ENCODE assay signal across 13 cellular contexts in genomic region chr1:23854568-23854967, GRCh38. TPM values are rescaled to one million over a fixed set of nuclear protein-coding genes. Genes with fewer than 3 reads are reported as not detected.
A peak's percentile ranks its signal among the peaks of the same experiment; 100 is the strongest.
DNase-seq lines count a peak whose midpoint lies in the region; ATAC-seq and TF ChIP-seq lines count a peak whose summit lies in the region.
"Had no signal": no experiment of that assay in that cellular context is flagged by ENCODE, and none has a peak within 500 bp of the region (broad histone marks: within the 10 kb centered on the region; RNA-seq: fewer than 3 reads in every experiment).

No MANE protein-coding gene starts in this region.

- H3K9ac ChIP-seq in IMR-90 (ENCODE audit: low read depth, low read length) (no peak overlapping the region), adipocyte (ENCODE audit: low read length) (no peak overlapping the region), mesendoderm (ENCODE audit: low read length) (no peak overlapping the region)

- peak; percentile 58 for DNase-seq in activated CD4-positive, alpha-beta T cell treated with anti-CD3 and anti-CD28 coated beads, Interleukin-2, amount 10 ng/mL, durations not matched to agents 24 days and 14 days
- DNase-seq in activated CD4-positive, alpha-beta T cell treated with anti-CD3 and anti-CD28 coated beads for 4 hours: no peak
- DNase-seq in IMR-90 (no peak), adipocyte (ENCODE audit: low read depth) (peak; percentile 28), mesendoderm (peak; percentile 11), D341Med (ENCODE audit: low spot score) (no peak)
- DNase-seq: activated CD4-positive, alpha-beta T cell treated with anti-CD3 and anti-CD28 coated beads for 1 hour; testis had no signal

- H3K9me3 ChIP-seq in IMR-90 (ENCODE audit: control insufficient read depth, insufficient read depth, low read length) (no peaks in the 10 kb centered on the region), adipocyte (ENCODE audit: control insufficient read depth, low read length) (no peaks in the 10 kb centered on the region)
- H3K9me3 ChIP-seq: HAP-1, testis had no signal

- H2BK120ac ChIP-seq in IMR-90 (ENCODE audit: low read depth, low read length): no peak overlapping the region
- peak overlapping the region; percentile 12 for H2BK120ac ChIP-seq in mesendoderm (ENCODE audit: low read depth, low read length)

- ATAC-seq in IMR-90 (ENCODE audit: low read depth) (no peak), GM19463 (IDR thresholded peaks at IDR 0.05; ENCODE audit: unreplicated experiment) (no peak), HG03135 (IDR thresholded peaks at IDR 0.05; ENCODE audit: unreplicated experiment) (no peak)

- no peak overlapping the region for H4K5ac ChIP-seq in IMR-90 (ENCODE audit: low read depth, low read length)
- no peak overlapping the region for H4K5ac ChIP-seq in mesendoderm (ENCODE audit: low read length)

- no peak overlapping the region for H2AK5ac ChIP-seq in IMR-90 (ENCODE audit: low read depth, low read length)
- no peak overlapping the region for H2AK5ac ChIP-seq in mesendoderm (ENCODE audit: low read length)

- no peak overlapping the region for H3K4ac ChIP-seq in IMR-90 (ENCODE audit: low read depth, low read length)
- no peak overlapping the region for H3K4ac ChIP-seq in mesendoderm (ENCODE audit: low read depth, low read length)

- H4K8ac ChIP-seq in IMR-90 (ENCODE audit: low read depth in 2 of 2, low read length in 2 of 2) (no peak overlapping the region), mesendoderm (ENCODE audit: low read depth, low read length) (no peak overlapping the region)

- no CpG with 5 or more reads among the region's 2 CpGs for WGBS in IMR-90 (ENCODE audit: extremely low coverage in 2 of 2, insufficient read length in 1 of 2), 2 experiments
- no CpG with 5 or more reads among the region's 2 CpGs for WGBS in mesendoderm (ENCODE audit: extremely low coverage, insufficient coverage, low lambda C conversion rate)

- dilution Hi-C loops in IMR-90 (cut with HindIII; ENCODE audit: low sequenced_read_pairs, unreplicated experiment): no loop called here

- intact Hi-C loops in activated CD4-positive, alpha-beta T cell treated with anti-CD3 and anti-CD28 coated beads, Interleukin-2, amount 10 ng/mL, durations not matched to agents 24 days and 14 days (cut with micrococcal nuclease): no loop called here
- intact Hi-C loops in IMR-90 (cut with micrococcal nuclease): loop anchor here (5.0 kb wide), 1 partner anchor 82 kb away; no protein-coding TSS in a partner anchor

- H3K27ac ChIP-seq in IMR-90 (ENCODE audit: insufficient read depth, low read length) (no peak overlapping the region), mesendoderm (ENCODE audit: low read depth, low read length) (no peak overlapping the region)
- H3K27ac ChIP-seq: testis had no signal

- no peaks in the 10 kb centered on the region for H3K9me3 Mint-ChIP-seq in activated CD4-positive, alpha-beta T cell treated with anti-CD3 and anti-CD28 coated beads, Interleukin-2, amount 10 ng/mL, durations not matched to agents 24 days and 14 days

- H3K36me3 ChIP-seq in IMR-90 (ENCODE audit: control insufficient read depth, insufficient read depth, low read length) (no peaks in the 10 kb centered on the region), adipocyte (ENCODE audit: control insufficient read depth, insufficient read depth, low read length, severe bottlenecking) (no peaks in the 10 kb centered on the region), mesendoderm (ENCODE audit: control insufficient read depth, insufficient read depth, low read length) (no peaks in the 10 kb centered on the region)

- H3K4me1 Mint-ChIP-seq in activated CD4-positive, alpha-beta T cell treated with anti-CD3 and anti-CD28 coated beads, Interleukin-2, amount 10 ng/mL, durations not matched to agents 24 days and 14 days: no peaks in the 10 kb centered on the region

- peaks cover 4% of the 10 kb centered on the region; the same call in 1 of the 2 replicates for H3K27me3 ChIP-seq in IMR-90 (ENCODE audit: control insufficient read depth, insufficient read depth, low read length)
- H3K27me3 ChIP-seq in adipocyte (replicated peaks; ENCODE audit: control insufficient read depth, insufficient read depth, low read length): no peaks in the 10 kb centered on the region
- no peaks in the 10 kb centered on the region for H3K27me3 ChIP-seq in mesendoderm (ENCODE audit: insufficient read depth, low read length, poor library complexity)
- H3K27me3 ChIP-seq: testis had no signal

- H3K9me1 ChIP-seq in IMR-90 (ENCODE audit: insufficient read depth, low read length): no peaks in the 10 kb centered on the region

- no peak overlapping the region for H3K4me3 Mint-ChIP-seq in activated CD4-positive, alpha-beta T cell treated with anti-CD3 and anti-CD28 coated beads, Interleukin-2, amount 10 ng/mL, durations not matched to agents 24 days and 14 days

- TF ChIP-seq CTCF in IMR-90 (conservative IDR thresholded peaks at IDR 0.05; ENCODE audit: low read depth, low read length): peak; percentile 33

- CTCF ChIA-PET in IMR-90 (lab: Yijun Ruan, JAX): interaction anchor here (0.9 to 1.3 kb wide), 2 partner anchors 14 to 44 kb away, joined by 4 read pairs; partner anchors contain the start of gene FUCA1

- no peak overlapping the region for H3K18ac ChIP-seq in IMR-90 (ENCODE audit: low read depth, low read length)
- no peak overlapping the region for H3K18ac ChIP-seq in mesendoderm (ENCODE audit: low read length)

- H2AFZ ChIP-seq in IMR-90 (replicated peaks; ENCODE audit: low read length, poor library complexity): no peak overlapping the region

- H3K14ac ChIP-seq in IMR-90 (replicated peaks; ENCODE audit: low read depth, low read length): no peak overlapping the region

- no TSS peak for BruUV-seq in IMR-90 (replicated peaks; lab: Mats Ljungman, UMichigan)

- TF ChIP-seq POLR2A in IMR-90 (IDR thresholded peaks at IDR 0.05; ENCODE audit: low read depth, low read length): no peak

- H3K79me2 ChIP-seq in mesendoderm (ENCODE audit: control insufficient read depth, insufficient read depth, low read length): no peaks in the 10 kb centered on the region

- H3K4me2 ChIP-seq in IMR-90 (ENCODE audit: low read depth, low read length) (no peak overlapping the region), mesendoderm (ENCODE audit: low read length) (no peak overlapping the region)

- H3K36me3 Mint-ChIP-seq in activated CD4-positive, alpha-beta T cell treated with anti-CD3 and anti-CD28 coated beads, Interleukin-2, amount 10 ng/mL, durations not matched to agents 24 days and 14 days (ENCODE audit: low read depth): peaks cover 3% of the 10 kb centered on the region

- no peak overlapping the region for H2BK20ac ChIP-seq in IMR-90 (ENCODE audit: low read depth, low read length)

- H3K27ac Mint-ChIP-seq in activated CD4-positive, alpha-beta T cell treated with anti-CD3 and anti-CD28 coated beads, Interleukin-2, amount 10 ng/mL, durations not matched to agents 24 days and 14 days: no peak overlapping the region

- no peaks in the 10 kb centered on the region for H4K20me1 ChIP-seq in IMR-90 (ENCODE audit: insufficient read depth, low read length)

- H3K56ac ChIP-seq in IMR-90 (ENCODE audit: extremely low read depth, insufficient read depth, low read length) (no peak overlapping the region), mesendoderm (ENCODE audit: low read length) (no peak overlapping the region)

- H4K91ac ChIP-seq in IMR-90 (ENCODE audit: insufficient read depth, low read depth, low read length): no peak overlapping the region

- H3K4me3 ChIP-seq in IMR-90 (ENCODE audit: insufficient read depth, low read depth, low read length) (no peak overlapping the region), adipocyte (ENCODE audit: low read length) (no peak overlapping the region), mesendoderm (ENCODE audit: low read length) (no peak overlapping the region)
- H3K4me3 ChIP-seq: HAP-1, testis had no signal

- TF ChIP-seq RAD21 in IMR-90 (IDR thresholded peaks at IDR 0.05; ENCODE audit: low read length): peak; percentile 37; the same call in 1 of the 2 replicates

- in situ Hi-C loops in IMR-90 (cut with MboI; ENCODE audit: low sequenced_read_pairs): no loop called here

- H2BK15ac ChIP-seq in IMR-90 (ENCODE audit: low read depth, low read length) (no peak overlapping the region), mesendoderm (replicated peaks; ENCODE audit: low read depth) (no peak overlapping the region)

- no peaks in the 10 kb centered on the region for H3K79me1 ChIP-seq in IMR-90 (ENCODE audit: low read depth in 1 of 2, low read length in 2 of 2)
- no peaks in the 10 kb centered on the region for H3K79me1 ChIP-seq in mesendoderm (ENCODE audit: low read length)

- no peak overlapping the region for H2BK5ac ChIP-seq in IMR-90 (ENCODE audit: low read depth, low read length, poor library complexity, severe bottlenecking)
- H2BK5ac ChIP-seq in mesendoderm (ENCODE audit: low read length): no peak overlapping the region

- H3K23ac ChIP-seq in IMR-90 (ENCODE audit: low read depth, low read length) (no peak overlapping the region), mesendoderm (ENCODE audit: low read length) (no peak overlapping the region)

- H3K27me3 Mint-ChIP-seq in activated CD4-positive, alpha-beta T cell treated with anti-CD3 and anti-CD28 coated beads, Interleukin-2, amount 10 ng/mL, durations not matched to agents 24 days and 14 days: no peaks in the 10 kb centered on the region
- H3K27me3 Mint-ChIP-seq: CD4-positive, CD25-positive, alpha-beta regulatory T cell had no signal

- H3K4me1 ChIP-seq in IMR-90 (ENCODE audit: control insufficient read depth, insufficient read depth, low read length) (no peaks in the 10 kb centered on the region), adipocyte (ENCODE audit: control insufficient read depth, insufficient read depth, low read length) (no peaks in the 10 kb centered on the region), mesendoderm (ENCODE audit: control insufficient read depth, low read depth, low read length) (no peaks in the 10 kb centered on the region)
- H3K4me1 ChIP-seq: HAP-1, testis had no signal

- no peak overlapping the region for H2AK9ac ChIP-seq in IMR-90 (replicated peaks; ENCODE audit: low read depth, low read length, poor library complexity)

- POLR2A ChIA-PET in IMR-90 (lab: Charles Lee; ENCODE audit: unreplicated experiment): no interaction called here

RNA-seq across cellular contexts. Expression of gene FUCA1, which starts 13.5 kb away (rescaled TPM):
- total RNA-seq in activated CD4-positive, alpha-beta T cell treated with anti-CD3 and anti-CD28 coated beads, Interleukin-2, amount 10 ng/mL, durations not matched to agents 24 days and 14 days: 3.4 and 3.5 TPM in 2 replicates
- total RNA-seq in IMR-90 (2012; rRNA removed): 2.8 and 2.9 TPM in 2 replicates
- 2.5 and 3.5 TPM in 2 replicates for polyA plus RNA-seq in IMR-90 (2012; rRNA removed)
- polyA plus RNA-seq in IMR-90 (2012; cell fraction: cytosol; rRNA removed): 1.7 and 2.7 TPM in 2 replicates
- 0.67 and 3.0 TPM in 2 replicates for polyA plus RNA-seq in IMR-90 (2012; cell fraction: nucleus; rRNA removed; ENCODE audit: low replicate concordance)
- 2.4 TPM for polyA plus RNA-seq in mesendoderm (2013, experiment 1 of 2)
- polyA plus RNA-seq in mesendoderm (2013, experiment 2 of 2): 2.3 TPM

RNA-seq across cellular contexts. Expression of gene HMGCL, which starts 29.3 kb away (rescaled TPM):
- total RNA-seq in activated CD4-positive, alpha-beta T cell treated with anti-CD3 and anti-CD28 coated beads, Interleukin-2, amount 10 ng/mL, durations not matched to agents 24 days and 14 days: 20.4 and 20.7 TPM in 2 replicates
- total RNA-seq in IMR-90 (2012; rRNA removed): 31.9 and 33.5 TPM in 2 replicates
- polyA plus RNA-seq in IMR-90 (2012; rRNA removed): 25.3 and 30.6 TPM in 2 replicates
- 15.7 and 28.3 TPM in 2 replicates for polyA plus RNA-seq in IMR-90 (2012; cell fraction: cytosol; rRNA removed)
- 17.3 and 23.9 TPM in 2 replicates for polyA plus RNA-seq in IMR-90 (2012; cell fraction: nucleus; rRNA removed; ENCODE audit: low replicate concordance)
- polyA plus RNA-seq in mesendoderm (2013, experiment 1 of 2): 3.7 TPM
- 3.7 TPM for polyA plus RNA-seq in mesendoderm (2013, experiment 2 of 2)

RNA-seq across cellular contexts. Expression of gene GALE, which starts 54.0 kb away (rescaled TPM):
- total RNA-seq in activated CD4-positive, alpha-beta T cell treated with anti-CD3 and anti-CD28 coated beads, Interleukin-2, amount 10 ng/mL, durations not matched to agents 24 days and 14 days: 66.3 and 73.5 TPM in 2 replicates
- 28.3 and 31.7 TPM in 2 replicates for total RNA-seq in IMR-90 (2012; rRNA removed)
- polyA plus RNA-seq in IMR-90 (2012; rRNA removed): 39.9 and 44.5 TPM in 2 replicates
- polyA plus RNA-seq in IMR-90 (2012; cell fraction: cytosol; rRNA removed): 35.1 and 46.3 TPM in 2 replicates
- polyA plus RNA-seq in IMR-90 (2012; cell fraction: nucleus; rRNA removed; ENCODE audit: low replicate concordance): 56.9 and 85.3 TPM in 2 replicates
- 19.1 TPM for polyA plus RNA-seq in mesendoderm (2013, experiment 1 of 2)
- 20.7 TPM for polyA plus RNA-seq in mesendoderm (2013, experiment 2 of 2)

RNA-seq across cellular contexts. Expression of gene CNR2, which starts 58.6 kb away (rescaled TPM):
- total RNA-seq in activated CD4-positive, alpha-beta T cell treated with anti-CD3 and anti-CD28 coated beads, Interleukin-2, amount 10 ng/mL, durations not matched to agents 24 days and 14 days: 0.02 TPM in 1 of 2 replicates, not detected in the other
- not detected in 2 replicates for total RNA-seq in IMR-90 (2012; rRNA removed)
- polyA plus RNA-seq in IMR-90 (2012; rRNA removed): not detected in 2 replicates
- polyA plus RNA-seq in IMR-90 (2012; cell fraction: cytosol; rRNA removed): not detected in 2 replicates
- polyA plus RNA-seq in IMR-90 (2012; cell fraction: nucleus; rRNA removed; ENCODE audit: low replicate concordance): not detected in 2 replicates
- polyA plus RNA-seq in mesendoderm (2013, experiment 1 of 2): not detected
- not detected for polyA plus RNA-seq in mesendoderm (2013, experiment 2 of 2)
- total RNA-seq: frontal cortex had no signal

Comparison
In these comparisons a context has a peak if more than half of its experiments do, and no peak if none do; other contexts are left out.
1. DNase-seq: peak in activated CD4-positive, alpha-beta T cell treated with anti-CD3 and anti-CD28 coated beads, Interleukin-2, amount 10 ng/mL, durations not matched to agents 24 days and 14 days (single experiment), adipocyte (single experiment) and mesendoderm (single experiment); none in activated CD4-positive, alpha-beta T cell treated with anti-CD3 and anti-CD28 coated beads for 4 hours (0 of 2), IMR-90 (single experiment) and D341Med (single experiment).